Comparison of ENCODE assay signal across 2 cellular contexts in the genomic region with DNA sequence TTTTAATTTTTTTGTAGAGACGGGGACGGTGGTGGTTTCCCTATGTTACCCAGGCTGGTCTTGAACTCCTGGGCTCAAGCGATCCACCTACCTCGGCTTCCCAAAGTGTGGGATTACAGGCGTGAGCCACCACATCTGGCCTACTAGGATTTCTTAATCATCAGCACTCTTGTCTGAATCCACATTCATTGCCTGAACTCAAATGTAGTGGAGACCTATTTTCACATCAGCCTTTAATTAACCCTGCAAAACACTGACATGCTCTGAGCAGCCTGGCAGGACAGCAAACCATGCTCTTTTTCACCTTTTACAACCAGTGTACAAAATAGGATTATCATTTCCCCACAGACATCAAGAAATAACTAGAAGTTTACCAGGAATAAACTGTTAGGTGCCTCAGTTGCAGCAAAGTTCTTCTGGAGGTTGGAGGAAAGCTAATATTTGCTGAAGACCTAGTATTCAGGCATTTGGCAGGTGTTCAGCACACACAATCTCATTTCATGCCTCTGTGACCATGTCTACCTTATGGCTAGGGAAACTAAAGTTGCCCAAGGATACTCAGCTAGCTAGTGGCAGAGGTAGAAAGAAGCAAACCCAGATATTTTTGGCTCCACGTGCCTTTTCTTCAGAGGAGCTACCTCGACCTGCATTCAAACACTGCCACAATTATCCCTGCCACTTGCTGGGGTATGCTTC.
TF ChIP-seq lines count a peak whose summit lies in the region.

No MANE protein-coding gene starts in this region.

TF ChIP-seq in GM23338, 12 proteins besides CTCF, POLR2A, EP300 and RAD21 (continued from another document):
- TF ChIP-seq, protein P1, sequence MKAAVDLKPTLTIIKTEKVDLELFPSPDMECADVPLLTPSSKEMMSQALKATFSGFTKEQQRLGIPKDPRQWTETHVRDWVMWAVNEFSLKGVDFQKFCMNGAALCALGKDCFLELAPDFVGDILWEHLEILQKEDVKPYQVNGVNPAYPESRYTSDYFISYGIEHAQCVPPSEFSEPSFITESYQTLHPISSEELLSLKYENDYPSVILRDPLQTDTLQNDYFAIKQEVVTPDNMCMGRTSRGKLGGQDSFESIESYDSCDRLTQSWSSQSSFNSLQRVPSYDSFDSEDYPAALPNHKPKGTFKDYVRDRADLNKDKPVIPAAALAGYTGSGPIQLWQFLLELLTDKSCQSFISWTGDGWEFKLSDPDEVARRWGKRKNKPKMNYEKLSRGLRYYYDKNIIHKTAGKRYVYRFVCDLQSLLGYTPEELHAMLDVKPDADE (IDR thresholded peaks at IDR 0.05): no peak
- no peak for TF ChIP-seq CREB1 (CRISPR knock-in tag; IDR thresholded peaks at IDR 0.05; ENCODE audit: low read depth)
- TF ChIP-seq JUNB (IDR thresholded peaks at IDR 0.05; ENCODE audit: unreplicated experiment): no peak
- TF ChIP-seq ZNF114 (CRISPR knock-in tag; IDR thresholded peaks at IDR 0.05): no peak
- no peak for TF ChIP-seq ZNF462 (CRISPR knock-in tag; IDR thresholded peaks at IDR 0.05)
- no peak for TF ChIP-seq EZH2 (IDR thresholded peaks at IDR 0.05; ENCODE audit: low read depth, unreplicated experiment)
- TF ChIP-seq STAT1 (IDR thresholded peaks at IDR 0.05; ENCODE audit: unreplicated experiment): no peak

TF ChIP-seq in SK-N-SH treated with all-trans-retinoic acid at 6 μM for 48 hours, 23 proteins besides CTCF, POLR2A, EP300 and RAD21 (continued from another document):
- TF ChIP-seq, protein P2, sequence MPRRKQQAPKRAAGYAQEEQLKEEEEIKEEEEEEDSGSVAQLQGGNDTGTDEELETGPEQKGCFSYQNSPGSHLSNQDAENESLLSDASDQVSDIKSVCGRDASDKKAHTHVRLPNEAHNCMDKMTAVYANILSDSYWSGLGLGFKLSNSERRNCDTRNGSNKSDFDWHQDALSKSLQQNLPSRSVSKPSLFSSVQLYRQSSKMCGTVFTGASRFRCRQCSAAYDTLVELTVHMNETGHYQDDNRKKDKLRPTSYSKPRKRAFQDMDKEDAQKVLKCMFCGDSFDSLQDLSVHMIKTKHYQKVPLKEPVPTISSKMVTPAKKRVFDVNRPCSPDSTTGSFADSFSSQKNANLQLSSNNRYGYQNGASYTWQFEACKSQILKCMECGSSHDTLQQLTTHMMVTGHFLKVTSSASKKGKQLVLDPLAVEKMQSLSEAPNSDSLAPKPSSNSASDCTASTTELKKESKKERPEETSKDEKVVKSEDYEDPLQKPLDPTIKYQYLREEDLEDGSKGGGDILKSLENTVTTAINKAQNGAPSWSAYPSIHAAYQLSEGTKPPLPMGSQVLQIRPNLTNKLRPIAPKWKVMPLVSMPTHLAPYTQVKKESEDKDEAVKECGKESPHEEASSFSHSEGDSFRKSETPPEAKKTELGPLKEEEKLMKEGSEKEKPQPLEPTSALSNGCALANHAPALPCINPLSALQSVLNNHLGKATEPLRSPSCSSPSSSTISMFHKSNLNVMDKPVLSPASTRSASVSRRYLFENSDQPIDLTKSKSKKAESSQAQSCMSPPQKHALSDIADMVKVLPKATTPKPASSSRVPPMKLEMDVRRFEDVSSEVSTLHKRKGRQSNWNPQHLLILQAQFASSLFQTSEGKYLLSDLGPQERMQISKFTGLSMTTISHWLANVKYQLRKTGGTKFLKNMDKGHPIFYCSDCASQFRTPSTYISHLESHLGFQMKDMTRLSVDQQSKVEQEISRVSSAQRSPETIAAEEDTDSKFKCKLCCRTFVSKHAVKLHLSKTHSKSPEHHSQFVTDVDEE (CRISPR knock-in tag; IDR thresholded peaks at IDR 0.05): no peak
- no peak for TF ChIP-seq SNAI2 (CRISPR knock-in tag; IDR thresholded peaks at IDR 0.05)
- TF ChIP-seq TOX (CRISPR knock-in tag; IDR thresholded peaks at IDR 0.05; ENCODE audit: borderline replicate concordance): no peak
- TF ChIP-seq TCF4 (CRISPR knock-in tag; IDR thresholded peaks at IDR 0.05; ENCODE audit: borderline replicate concordance): no peak
